18 cellular contexts compared by ENCODE assay signal in the genomic region with DNA sequence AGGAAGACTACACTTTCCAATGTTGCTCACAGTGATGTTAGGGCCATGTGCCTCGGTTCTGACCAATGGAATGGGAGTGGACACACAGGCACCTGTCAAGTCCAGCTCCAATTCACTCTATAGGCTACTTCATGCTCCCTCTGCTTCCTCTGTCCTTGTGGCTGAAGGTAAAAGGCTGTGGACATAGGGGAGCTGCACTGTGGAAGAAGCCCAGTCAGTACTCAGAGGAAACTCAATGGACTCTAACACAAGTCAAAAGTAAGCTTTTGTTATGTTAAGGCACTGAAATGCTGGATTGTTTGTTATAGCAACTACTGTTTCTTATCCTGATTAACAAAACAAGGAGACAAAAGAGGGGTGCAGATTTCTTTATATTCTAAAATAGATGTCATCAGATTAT.
A peak's percentile ranks its signal among the peaks of the same experiment; 100 is the strongest.
DNase-seq lines count a peak whose midpoint lies in the region; ATAC-seq, FAIRE-seq and TF ChIP-seq lines count a peak whose summit lies in the region.
"Had no signal": no experiment of that assay in that cellular context is flagged by ENCODE, and none has a peak within 500 bp of the region (broad histone marks: within the 10 kb centered on the region; RNA-seq: fewer than 3 reads in every experiment).

No MANE protein-coding gene starts in this region.

- H3K79me2 ChIP-seq in H1 (ENCODE audit: control insufficient read depth in 1 of 2, insufficient read depth in 2 of 2, low read length in 2 of 2), result no peaks in the 10 kb centered on the region

- CTCF ChIA-PET in H1 (lab: Charles Lee; ENCODE audit: partially characterized antibody), result interaction anchor here (0.7 to 1.4 kb wide), 3 partner anchors 10 to 43 kb away, joined by 3 to 6 read pairs (median 3); no protein-coding TSS in a partner anchor

- peak overlapping the region; percentile 55; the same call in 1 of the 2 replicates for H2BK5ac ChIP-seq in H1 (ENCODE audit: low read depth, low read length)

- peak overlapping the region; percentile 6; the same call in 1 of the 2 replicates for H3K18ac ChIP-seq in H1 (ENCODE audit: extremely low read depth, low read length)

- no peak for TF ChIP-seq POLR2A in H1 (IDR thresholded peaks at IDR 0.05; ENCODE audit: control extremely low read depth in 1 of 2, low read depth in 2 of 2, low read length in 2 of 2)

- H3K4me3 Mint-ChIP-seq in activated CD4-positive, alpha-beta T cell treated with anti-CD3 and anti-CD28 coated beads, Interleukin-2, amount 10 ng/mL, durations not matched to agents 24 days and 14 days, result peak overlapping the region; percentile 67
- no peak overlapping the region for H3K4me3 Mint-ChIP-seq in activated naive CD8-positive, alpha-beta T cell
- H3K4me3 Mint-ChIP-seq in activated naive CD8-positive, alpha-beta T cell treated with anti-CD3 and anti-CD28 coated beads, Interleukin-2, amount 50 U/mL, for 24 hours, result no peak overlapping the region

- H4K91ac ChIP-seq in H1 (replicated peaks; ENCODE audit: insufficient read length, low read length), result peak overlapping the region; percentile 79

- H3K23me2 ChIP-seq in H1 (ENCODE audit: low read depth, low read length), result no peaks in the 10 kb centered on the region

- TF ChIP-seq EP300 in H1 (IDR thresholded peaks at IDR 0.05; ENCODE audit: borderline replicate concordance in 1 of 2, low read depth in 2 of 2, low read length in 2 of 2), result no peak

- H2AK5ac ChIP-seq in H1 (ENCODE audit: low read depth, low read length), result no peak overlapping the region

- no peaks in the 10 kb centered on the region for H3K79me1 ChIP-seq in H1 (ENCODE audit: low read depth, low read length)

- H3K27ac Mint-ChIP-seq in activated CD4-positive, alpha-beta T cell treated with anti-CD3 and anti-CD28 coated beads, Interleukin-2, amount 10 ng/mL, durations not matched to agents 24 days and 14 days, result peak overlapping the region; percentile 82
- peak overlapping the region; percentile 74 for H3K27ac Mint-ChIP-seq in activated naive CD8-positive, alpha-beta T cell
- no peak overlapping the region for H3K27ac Mint-ChIP-seq in activated naive CD8-positive, alpha-beta T cell treated with anti-CD3 and anti-CD28 coated beads, Interleukin-2, amount 50 U/mL, for 24 hours

- no peak overlapping the region for H3K27ac ChIP-seq in H1 (ENCODE audit: low read depth, low read length)
- H3K27ac ChIP-seq: BLaER1 treated with 17β-estradiol and CSF1 and Interleukin-3, amounts not matched to agents 10 nM and 100 nM had no signal

- H3K27me3 ChIP-seq in H1 (replicated peaks in 1 of 4; ENCODE audit: control insufficient read depth in 3 of 4, extremely low read depth in 1 of 4, insufficient read depth in 3 of 4, low read length in 3 of 4), result no peaks in the 10 kb centered on the region
- H3K27me3 ChIP-seq: BLaER1 treated with 17β-estradiol and CSF1 and Interleukin-3, amounts not matched to agents 10 nM and 100 nM had no signal

- POLR2A ChIA-PET in H1 (lab: Charles Lee; ENCODE audit: partially characterized antibody), result interaction anchor here (1.1 kb wide), 1 partner anchor 21 kb away, joined by 3 read pairs; no protein-coding TSS in a partner anchor

- H2BK120ac ChIP-seq in H1 (replicated peaks; ENCODE audit: low read depth, low read length), result no peak overlapping the region

- no peak for ATAC-seq in activated naive CD8-positive, alpha-beta T cell treated with anti-CD3 and anti-CD28 coated beads, Interleukin-2, amount 50 U/mL, for 24 hours
- no peak for ATAC-seq in HG02884 (IDR thresholded peaks at IDR 0.05; ENCODE audit: unreplicated experiment)
- ATAC-seq: K562 had no signal

- intact Hi-C loops in activated CD4-positive, alpha-beta T cell treated with anti-CD3 and anti-CD28 coated beads, Interleukin-2, amount 10 ng/mL, durations not matched to agents 24 days and 14 days (cut with micrococcal nuclease), result no loop called here

- no peak overlapping the region; the same call in 1 of the 2 replicates for H2BK12ac ChIP-seq in H1 (ENCODE audit: low read depth, low read length)

- no peak overlapping the region for H3K23ac ChIP-seq in H1 (ENCODE audit: insufficient read length)

- no peak overlapping the region for H3K56ac ChIP-seq in H1 (replicated peaks; ENCODE audit: insufficient read length, low read depth, low read length)

- H2BK20ac ChIP-seq in H1 (ENCODE audit: low read length), result no peak overlapping the region

- H3K27me3 Mint-ChIP-seq in activated CD4-positive, alpha-beta T cell treated with anti-CD3 and anti-CD28 coated beads, Interleukin-2, amount 10 ng/mL, durations not matched to agents 24 days and 14 days, result no peaks in the 10 kb centered on the region
- no peaks in the 10 kb centered on the region for H3K27me3 Mint-ChIP-seq in activated naive CD8-positive, alpha-beta T cell
- no peaks in the 10 kb centered on the region for H3K27me3 Mint-ChIP-seq in activated naive CD8-positive, alpha-beta T cell treated with anti-CD3 and anti-CD28 coated beads, Interleukin-2, amount 50 U/mL, for 24 hours

- peaks cover 21% of the 10 kb centered on the region for H3K9me3 Mint-ChIP-seq in activated CD4-positive, alpha-beta T cell treated with anti-CD3 and anti-CD28 coated beads, Interleukin-2, amount 10 ng/mL, durations not matched to agents 24 days and 14 days
- H3K9me3 Mint-ChIP-seq in activated naive CD8-positive, alpha-beta T cell (ENCODE audit: low read depth), result no peaks in the 10 kb centered on the region
- H3K9me3 Mint-ChIP-seq in activated naive CD8-positive, alpha-beta T cell treated with anti-CD3 and anti-CD28 coated beads, Interleukin-2, amount 50 U/mL, for 24 hours, result no peaks in the 10 kb centered on the region

- H3K36me3 ChIP-seq in H1 (ENCODE audit: control insufficient read depth in 2 of 4, insufficient read depth in 4 of 4, low read length in 3 of 4), result no peaks in the 10 kb centered on the region
- H3K36me3 ChIP-seq: BLaER1 treated with 17β-estradiol and CSF1 and Interleukin-3, amounts not matched to agents 10 nM and 100 nM had no signal

- peaks cover 0 to 2% of the 10 kb centered on the region in 2 experiments; a peak in 1 of 4 replicates for H3K9me3 ChIP-seq in H1 (ENCODE audit: insufficient read depth in 2 of 2, low read depth in 1 of 2, low read length in 1 of 2)
- H3K9me3 ChIP-seq: BLaER1 treated with 17β-estradiol and CSF1 and Interleukin-3, amounts not matched to agents 10 nM and 100 nM; Caco-2 had no signal

- TF ChIP-seq CTCF in H1 (IDR thresholded peaks at IDR 0.05; ENCODE audit: control extremely low read depth in 1 of 3, insufficient read depth in 1 of 3, low read depth in 1 of 3, low read length in 3 of 3), result no peak

- no peak overlapping the region; a peak in 1 of 4 replicates for H3K4me2 ChIP-seq in H1 (ENCODE audit: insufficient read depth in 1 of 2, low read depth in 2 of 2, low read length in 2 of 2)
- H3K4me2 ChIP-seq: BLaER1 treated with 17β-estradiol and CSF1 and Interleukin-3, amounts not matched to agents 10 nM and 100 nM had no signal

- no peak for DNase-seq in activated CD4-positive, alpha-beta T cell treated with anti-CD3 and anti-CD28 coated beads, Interleukin-2, amount 10 ng/mL, durations not matched to agents 24 days and 14 days
- no peak for DNase-seq in activated CD4-positive, alpha-beta T cell treated with anti-CD3 and anti-CD28 coated beads for 1 hour
- no peak for DNase-seq in activated naive CD8-positive, alpha-beta T cell treated with anti-CD3 and anti-CD28 coated beads, Interleukin-2, amount 50 U/mL, for 24 hours
- DNase-seq in H1 (ENCODE audit: low read depth in 1 of 2, low spot score in 2 of 2) (no peak), CD1c-positive myeloid dendritic cell (ENCODE audit: extremely low spot score) (no peak)
- DNase-seq: Caco-2, DMS153, NCI-H1436, NCI-H2029, NCI-H2171 treated with DMSO at 0.1 percent for 48 hours, NCI-H748 treated with DMSO at 0.1 percent for 48 hours, OCI-M1 had no signal

- H2BK15ac ChIP-seq in H1 (ENCODE audit: low read length), result no peak overlapping the region

- FAIRE-seq in H1 (lab: Jason Lieb, UNC), result no peak
- FAIRE-seq: A204.1, GM12892, K562 had no signal

- no peak overlapping the region for H3K9ac ChIP-seq in H1 (replicated peaks in 1 of 4; ENCODE audit: extremely low read depth in 1 of 4, low read depth in 3 of 4, low read length in 3 of 4)
- H3K9ac ChIP-seq: BLaER1 treated with 17β-estradiol and CSF1 and Interleukin-3, amounts not matched to agents 10 nM and 100 nM had no signal

- H3K14ac ChIP-seq in H1 (ENCODE audit: insufficient read length), result no peak overlapping the region

- H3K4ac ChIP-seq in H1 (replicated peaks; ENCODE audit: insufficient read length, low read depth, low read length), result no peak overlapping the region

- WGBS in H1 (ENCODE audit: extremely low coverage in 1 of 2, insufficient coverage in 1 of 2, insufficient read length in 1 of 2, insufficient replicate concordance in 2 of 2, low coverage in 1 of 2, low lambda C conversion rate in 2 of 2, missing lambda C conversion rate in 1 of 2), 2 experiments, result 86% methylated on average over 1 of the region's 1 CpG; no CpG with 5 or more reads in 1 of the 2 experiments

- H4K8ac ChIP-seq in H1 (ENCODE audit: extremely low read depth, insufficient read depth, low read length), result no peak overlapping the region

- no peaks in the 10 kb centered on the region for H4K20me1 ChIP-seq in H1 (replicated peaks in 1 of 2; ENCODE audit: control insufficient read depth in 1 of 2, insufficient read depth in 2 of 2, low read length in 2 of 2)
- H4K20me1 ChIP-seq: BLaER1 treated with 17β-estradiol and CSF1 and Interleukin-3, amounts not matched to agents 10 nM and 100 nM had no signal

- no peak overlapping the region for H4K5ac ChIP-seq in H1 (ENCODE audit: insufficient read length, low read depth, low read length)

- no peak overlapping the region for H3K4me3 ChIP-seq in H1 (ENCODE audit: extremely low read depth in 1 of 4, insufficient read depth in 2 of 4, low read depth in 3 of 4, low read length in 4 of 4)
- H3K4me3 ChIP-seq: BLaER1 treated with 17β-estradiol and CSF1 and Interleukin-3, amounts not matched to agents 10 nM and 100 nM; K562 had no signal

- H3K4me1 Mint-ChIP-seq in activated CD4-positive, alpha-beta T cell treated with anti-CD3 and anti-CD28 coated beads, Interleukin-2, amount 10 ng/mL, durations not matched to agents 24 days and 14 days, result peaks cover 30% of the 10 kb centered on the region
- H3K4me1 Mint-ChIP-seq in activated naive CD8-positive, alpha-beta T cell (ENCODE audit: low read depth), result peaks cover 23% of the 10 kb centered on the region
- peaks cover 20% of the 10 kb centered on the region for H3K4me1 Mint-ChIP-seq in activated naive CD8-positive, alpha-beta T cell treated with anti-CD3 and anti-CD28 coated beads, Interleukin-2, amount 50 U/mL, for 24 hours

- no peak for TF ChIP-seq RAD21 in H1 (IDR thresholded peaks at IDR 0.05 in 1 of 2, conservative IDR thresholded peaks at IDR 0.05 in 1 of 2; ENCODE audit: low read depth in 2 of 2, low read length in 2 of 2)

- no peak overlapping the region for H2AFZ ChIP-seq in H1 (ENCODE audit: low read length)

- H3K36me3 Mint-ChIP-seq in activated CD4-positive, alpha-beta T cell treated with anti-CD3 and anti-CD28 coated beads, Interleukin-2, amount 10 ng/mL, durations not matched to agents 24 days and 14 days (ENCODE audit: low read depth), result peaks cover 8% of the 10 kb centered on the region
- H3K36me3 Mint-ChIP-seq in activated naive CD8-positive, alpha-beta T cell, result no peaks in the 10 kb centered on the region
- H3K36me3 Mint-ChIP-seq in activated naive CD8-positive, alpha-beta T cell treated with anti-CD3 and anti-CD28 coated beads, Interleukin-2, amount 50 U/mL, for 24 hours (ENCODE audit: low read depth), result no peaks in the 10 kb centered on the region

- no peaks in the 10 kb centered on the region; a peak in 2 of 7 replicates for H3K4me1 ChIP-seq in H1 (replicated peaks in 1 of 4; ENCODE audit: control insufficient read depth in 3 of 4, insufficient read depth in 4 of 4, low read length in 3 of 4)
- H3K4me1 ChIP-seq: BLaER1 treated with 17β-estradiol and CSF1 and Interleukin-3, amounts not matched to agents 10 nM and 100 nM; Caco-2 had no signal
